8 cellular contexts compared by ENCODE assay signal in genomic region chr3:158821847-158822246, GRCh38.
"Had no signal": no experiment of that assay in that cellular context is flagged by ENCODE, and none has a peak within 500 bp of the region (broad histone marks: within the 10 kb centered on the region; RNA-seq: fewer than 3 reads in every experiment).

No MANE protein-coding gene starts in this region.

- H3K27ac Mint-ChIP-seq: HFFc6 had no signal

- ATAC-seq: HCT116, K562 had no signal

- H3K4me3 Mint-ChIP-seq: HFFc6 had no signal

- H3K4me1 ChIP-seq: HAP-1 had no signal

- H3K9me3 ChIP-seq: HAP-1 had no signal

- DNase-seq: GOT3, H7, HFFc6, IMR-90, KG1 had no signal

- H3K36me3 ChIP-seq: HAP-1 had no signal

- H3K4me3 ChIP-seq: HAP-1, K562 had no signal

- H3K9me3 Mint-ChIP-seq: HFFc6 had no signal
